In genomic region chr3:56694852-56695563, GRCh38 we compare ENCODE assay signal across 15 cellular contexts. TPM values are rescaled to one million over a fixed set of nuclear protein-coding genes. Genes with fewer than 3 reads are reported as not detected.
A peak's percentile ranks its signal among the peaks of the same experiment; 100 is the strongest.
DNase-seq lines count a peak whose midpoint lies in the region; ATAC-seq and TF ChIP-seq lines count a peak whose summit lies in the region.
"Had no signal": no experiment of that assay in that cellular context is flagged by ENCODE, and none has a peak within 500 bp of the region (broad histone marks: within the 10 kb centered on the region; RNA-seq: fewer than 3 reads in every experiment).

No MANE protein-coding gene starts in this region.

- H4K20me1 ChIP-seq in OCI-LY3 (ENCODE audit: insufficient read depth, low read length): no peaks in the 10 kb centered on the region
- no peaks in the 10 kb centered on the region for H4K20me1 ChIP-seq in mammary epithelial cell (ENCODE audit: insufficient read depth, low read length)

- in situ Hi-C loops in mammary epithelial cell (cut with MboI; ENCODE audit: low sequenced_read_pairs in 2 of 2): no loop called here

- H3K4me3 Mint-ChIP-seq in MCF 10A (ENCODE audit: unreplicated experiment): no peak overlapping the region
- peak overlapping the region; percentile 35 for H3K4me3 Mint-ChIP-seq in stimulated activated naive CD8-positive, alpha-beta T cell treated with anti-CD3 and anti-CD28 coated beads, Interleukin-15, Interleukin-2, amounts not matched to agents 100 ng/mL and 50 ng/mL, for 24 hours

- H3K4me1 ChIP-seq in breast epithelium (no peaks in the 10 kb centered on the region), OCI-LY3 (ENCODE audit: low read length) (peaks cover 16% of the 10 kb centered on the region), mammary epithelial cell (ENCODE audit: insufficient read depth, low read length) (peaks cover 9% of the 10 kb centered on the region)

- H3K4me3 ChIP-seq in breast epithelium (no peak overlapping the region), OCI-LY3 (ENCODE audit: low read length) (no peak overlapping the region), mammary epithelial cell (replicated peaks in 1 of 3; ENCODE audit: insufficient read depth in 1 of 3, low read depth in 2 of 3, low read length in 3 of 3) (no peak overlapping the region)
- H3K4me3 ChIP-seq: esophagus squamous epithelium, heart right ventricle, upper lobe of left lung had no signal

- H3K27ac ChIP-seq in breast epithelium: no peak overlapping the region
- H3K27ac ChIP-seq in OCI-LY3 (ENCODE audit: low read length): no peak overlapping the region
- no peak overlapping the region for H3K27ac ChIP-seq in mammary epithelial cell (ENCODE audit: insufficient read depth, low read depth, low read length)

- peaks cover 19% of the 10 kb centered on the region for H3K4me1 Mint-ChIP-seq in MCF 10A (ENCODE audit: insufficient read depth, unreplicated experiment)
- H3K4me1 Mint-ChIP-seq in stimulated activated naive CD8-positive, alpha-beta T cell treated with anti-CD3 and anti-CD28 coated beads, Interleukin-15, Interleukin-2, amounts not matched to agents 100 ng/mL and 50 ng/mL, for 24 hours (ENCODE audit: low read depth): peaks cover 44% of the 10 kb centered on the region

- dilution Hi-C loops in mammary epithelial cell (cut with HindIII; ENCODE audit: low sequenced_read_pairs): loop anchor here (10.0 kb wide), 1 partner anchor 300 kb away; no protein-coding TSS in a partner anchor

- POLR2A ChIA-PET in MCF 10A (lab: Yijun Ruan, JAX): no interaction called here

- H3K9me3 Mint-ChIP-seq in MCF 10A (ENCODE audit: unreplicated experiment): no peaks in the 10 kb centered on the region
- H3K9me3 Mint-ChIP-seq in stimulated activated naive CD8-positive, alpha-beta T cell treated with anti-CD3 and anti-CD28 coated beads, Interleukin-15, Interleukin-2, amounts not matched to agents 100 ng/mL and 50 ng/mL, for 24 hours: no peaks in the 10 kb centered on the region

- no peaks in the 10 kb centered on the region for H3K27me3 ChIP-seq in breast epithelium
- no peaks in the 10 kb centered on the region for H3K27me3 ChIP-seq in OCI-LY3 (ENCODE audit: low read depth, low read length)
- H3K27me3 ChIP-seq in mammary epithelial cell (ENCODE audit: insufficient read depth, low read length): no peaks in the 10 kb centered on the region
- H3K27me3 ChIP-seq: esophagus squamous epithelium, heart right ventricle, upper lobe of left lung had no signal

- CTCF ChIA-PET in MCF 10A (lab: Yijun Ruan, JAX) (interaction anchor here (0.7 to 5.7 kb wide), 7 partner anchors 9 to 301 kb away, joined by 3 to 29 read pairs (median 3); no protein-coding TSS in a partner anchor), mammary epithelial cell (lab: Charles Lee; ENCODE audit: low non-redundant PET) (no interaction called here)

- no peaks in the 10 kb centered on the region for H3K27me3 Mint-ChIP-seq in MCF 10A (ENCODE audit: insufficient read depth, unreplicated experiment)
- no peaks in the 10 kb centered on the region for H3K27me3 Mint-ChIP-seq in stimulated activated naive CD8-positive, alpha-beta T cell treated with anti-CD3 and anti-CD28 coated beads, Interleukin-15, Interleukin-2, amounts not matched to agents 100 ng/mL and 50 ng/mL, for 24 hours

- no peak for TF ChIP-seq POLR2A in breast epithelium (IDR thresholded peaks at IDR 0.05)
- TF ChIP-seq POLR2A in GM18505 (IDR thresholded peaks at IDR 0.05; ENCODE audit: borderline replicate concordance, extremely low read depth, insufficient read depth, insufficient read length): no peak
- TF ChIP-seq POLR2A in erythroblast (IDR thresholded peaks at IDR 0.05; ENCODE audit: low read length): no peak

- intact Hi-C loops in MCF 10A (cut with micrococcal nuclease): no loop called here
- intact Hi-C loops in breast epithelium (cut with DNase I; ENCODE audit: low total_unique reads): no loop called here
- intact Hi-C loops in mammary epithelial cell (cut with micrococcal nuclease): no loop called here

- H3K36me3 ChIP-seq in breast epithelium (no peaks in the 10 kb centered on the region), OCI-LY3 (replicated peaks; ENCODE audit: low read depth, low read length) (no peaks in the 10 kb centered on the region), mammary epithelial cell (ENCODE audit: insufficient read depth, low read length) (no peaks in the 10 kb centered on the region)
- H3K36me3 ChIP-seq: esophagus squamous epithelium, heart right ventricle, upper lobe of left lung had no signal

- no TSS peak for BruUV-seq in MCF 10A (replicated peaks; lab: Mats Ljungman, UMichigan)
- BruUV-seq in mammary epithelial cell (replicated peaks; lab: Mats Ljungman, UMichigan): no TSS peak

- no peak overlapping the region for H3K4me2 ChIP-seq in OCI-LY3 (ENCODE audit: low read length)
- no peak overlapping the region for H3K4me2 ChIP-seq in mammary epithelial cell (ENCODE audit: insufficient read depth, low read depth, low read length)

- H3K36me3 Mint-ChIP-seq in MCF 10A (ENCODE audit: insufficient read depth, unreplicated experiment): no peaks in the 10 kb centered on the region
- no peaks in the 10 kb centered on the region for H3K36me3 Mint-ChIP-seq in stimulated activated naive CD8-positive, alpha-beta T cell treated with anti-CD3 and anti-CD28 coated beads, Interleukin-15, Interleukin-2, amounts not matched to agents 100 ng/mL and 50 ng/mL, for 24 hours (ENCODE audit: low read depth)

- peak overlapping the region; percentile 16 for H3K27ac Mint-ChIP-seq in MCF 10A (ENCODE audit: low read depth, unreplicated experiment)
- H3K27ac Mint-ChIP-seq in stimulated activated naive CD8-positive, alpha-beta T cell treated with anti-CD3 and anti-CD28 coated beads, Interleukin-15, Interleukin-2, amounts not matched to agents 100 ng/mL and 50 ng/mL, for 24 hours: peak overlapping the region; percentile 56

- TF ChIP-seq CTCF in MCF 10A (IDR thresholded peaks at IDR 0.05; ENCODE audit: unreplicated experiment) (no peak), breast epithelium (IDR thresholded peaks at IDR 0.05) (no peak), OCI-LY3 (IDR thresholded peaks at IDR 0.05; ENCODE audit: low read depth, low read length) (no peak), mammary epithelial cell (conservative IDR thresholded peaks at IDR 0.05 in 1 of 2, IDR thresholded peaks at IDR 0.05 in 1 of 2; ENCODE audit: extremely low read depth in 1 of 2, insufficient read depth in 1 of 2, low read depth in 1 of 2, low read length in 2 of 2) (no peak)

- H3K9ac ChIP-seq in OCI-LY3 (ENCODE audit: low read length) (no peak overlapping the region), mammary epithelial cell (ENCODE audit: insufficient read depth, low read length) (no peak overlapping the region)

- no peak for ATAC-seq in GM18505 (IDR thresholded peaks at IDR 0.05; ENCODE audit: unreplicated experiment)
- ATAC-seq: Panc1 had no signal

- 0 out of 2 replicates have a peak overlapping the region, but pooled peaks have one; percentile 5 for H2AFZ ChIP-seq in OCI-LY3 (ENCODE audit: low read depth, low read length)
- H2AFZ ChIP-seq in mammary epithelial cell (ENCODE audit: low read depth, low read length): peak overlapping the region; percentile 45

- DNase-seq in MCF 10A (ENCODE audit: unreplicated experiment) (no peak), breast epithelium (ENCODE audit: low spot score in 2 of 2) (no peak), mammary epithelial cell (no peak), erythroblast (lab: John Stamatoyannopoulos, UW) (no peak), HuH-7 (ENCODE audit: low spot score) (no peak)
- DNase-seq: activated CD4-positive, alpha-beta T cell treated with anti-CD3 and anti-CD28 coated beads for 48 hours; esophagus squamous epithelium; heart right ventricle; NCI-H1092; NCI-H2227 treated with DMSO at 0.1 percent for 48 hours; upper lobe of left lung had no signal

- 25% methylated on average over 4 of the region's 4 CpGs for whole genome bisulfite sequencing in mammary epithelial cell (ENCODE audit: low coverage, missing lambda C conversion rate)

- H3K9me3 ChIP-seq in breast epithelium: no peaks in the 10 kb centered on the region
- no peaks in the 10 kb centered on the region for H3K9me3 ChIP-seq in OCI-LY3 (ENCODE audit: insufficient read depth, low read length)
- no peaks in the 10 kb centered on the region for H3K9me3 ChIP-seq in mammary epithelial cell (replicated peaks; ENCODE audit: insufficient read depth, low read length)
- H3K9me3 ChIP-seq: esophagus squamous epithelium, heart right ventricle, upper lobe of left lung had no signal

- H3K79me2 ChIP-seq in OCI-LY3 (ENCODE audit: low read length) (no peaks in the 10 kb centered on the region), mammary epithelial cell (ENCODE audit: insufficient read depth, low read length) (no peaks in the 10 kb centered on the region)

RNA-seq across cellular contexts. Expression of gene TASOR, which starts 11.9 kb away (rescaled TPM):
- total RNA-seq in MCF 10A (2022) (77.3 and 77.7 TPM in 2 replicates), breast epithelium (100 to 1,000 TPM in 1 of 3 donors, 10 to 100 TPM in 2; 80.2 to 118 (median 80.6) TPM), mammary epithelial cell (10 to 100 TPM; 46.7 to 47.5 TPM)
- 20.3 TPM for polyA plus RNA-seq in mammary epithelial cell
- polyA minus RNA-seq in mammary epithelial cell: 47.5 TPM
